In genomic region chr7:113267271-113267670, GRCh38 we compare ENCODE assay signal across 13 cellular contexts.
A peak's percentile ranks its signal among the peaks of the same experiment; 100 is the strongest.
DNase-seq lines count a peak whose midpoint lies in the region; ATAC-seq and TF ChIP-seq lines count a peak whose summit lies in the region.
"Had no signal": no experiment of that assay in that cellular context is flagged by ENCODE, and none has a peak within 500 bp of the region (broad histone marks: within the 10 kb centered on the region; RNA-seq: fewer than 3 reads in every experiment).

No MANE protein-coding gene starts in this region.

- H3K9me3 ChIP-seq in osteoblast (ENCODE audit: low read depth, low read length) (no peaks in the 10 kb centered on the region), mucosa of descending colon (peaks cover 12% of the 10 kb centered on the region)

- no peaks in the 10 kb centered on the region for H3K27me3 ChIP-seq in osteoblast (ENCODE audit: insufficient read depth, low read length)

- no peak overlapping the region for H3K4me3 ChIP-seq in osteoblast (ENCODE audit: insufficient read depth, low read length)
- no peak overlapping the region for H3K4me3 ChIP-seq in mucosa of descending colon

- no peak overlapping the region for H2AFZ ChIP-seq in osteoblast (ENCODE audit: low read length)

- H3K4me2 ChIP-seq in osteoblast (ENCODE audit: insufficient read depth, low read length): peak overlapping the region; percentile 11

- TF ChIP-seq CTCF in osteoblast (IDR thresholded peaks at IDR 0.05; ENCODE audit: extremely low read depth, low read depth, low read length) (no peak), mucosa of descending colon (IDR thresholded peaks at IDR 0.05) (no peak)

- H3K4me1 ChIP-seq in osteoblast (ENCODE audit: insufficient read depth, low read length) (peaks cover 4% of the 10 kb centered on the region), mucosa of descending colon (ENCODE audit: low read depth) (no peaks in the 10 kb centered on the region)

- peak overlapping the region; percentile 21 for H3K27ac ChIP-seq in osteoblast (ENCODE audit: low read depth, low read length)
- H3K27ac ChIP-seq in substantia nigra (ENCODE audit: low read depth, low read length, poor library complexity, severe bottlenecking): no peak overlapping the region

- no peaks in the 10 kb centered on the region for H3K79me2 ChIP-seq in osteoblast (ENCODE audit: insufficient read depth, low read length)

- ATAC-seq in GM18858 (IDR thresholded peaks at IDR 0.05; ENCODE audit: unreplicated experiment) (peak; percentile 74), HG02798 (IDR thresholded peaks at IDR 0.05; ENCODE audit: poor library complexity, unreplicated experiment) (peak; percentile 66), GM18873 (IDR thresholded peaks at IDR 0.05; ENCODE audit: low FRiP score, unreplicated experiment) (no peak), mucosa of descending colon (no peak)
- ATAC-seq: effector memory CD8-positive, alpha-beta T cell; sciatic nerve had no signal

- H4K20me1 ChIP-seq in osteoblast (ENCODE audit: insufficient read depth, low read length): no peaks in the 10 kb centered on the region

- intact Hi-C loops in mucosa of descending colon (cut with DNase I, micrococcal nuclease): no loop called here

- no peaks in the 10 kb centered on the region for H3K36me3 ChIP-seq in osteoblast (ENCODE audit: insufficient read depth, low read length)
- H3K36me3 ChIP-seq in mucosa of descending colon (ENCODE audit: low read depth): no peaks in the 10 kb centered on the region

- DNase-seq in MV-4-11 (lab: John Stamatoyannopoulos, UW) (peak; percentile 10), osteoblast (ENCODE audit: insufficient read length, low spot score, missing footprints) (peak; percentile 60), substantia nigra (lab: John Stamatoyannopoulos, UW) (no peak), mucosa of descending colon (no peak)
- DNase-seq: activated CD4-positive, alpha-beta T cell treated with anti-CD3 and anti-CD28 coated beads, Interleukin-2, amount 50 U/mL, for 48 hours; effector memory CD8-positive, alpha-beta T cell; GDM1; NCI-H1092; NCI-H446 had no signal

Comparison
In these comparisons a context has a peak if more than half of its experiments do, and no peak if none do; other contexts are left out.
1. ATAC-seq: peak in GM18858 (single experiment) and HG02798 (single experiment); none in GM18873 (single experiment) and mucosa of descending colon (single experiment).
2. DNase-seq: peak in MV-4-11 (single experiment) and osteoblast (single experiment); none in substantia nigra (0 of 49) and mucosa of descending colon (0 of 3).